8 cellular contexts compared by ENCODE assay signal in genomic region chr2:47177042-47177565, GRCh38. TPM values are rescaled to one million over a fixed set of nuclear protein-coding genes. Genes with fewer than 3 reads are reported as not detected.
DNase-seq lines count a peak whose midpoint lies in the region; ATAC-seq and TF ChIP-seq lines count a peak whose summit lies in the region.

No MANE protein-coding gene starts in this region.

- ATAC-seq in WTC11: no peak
- ATAC-seq in HG03196 (IDR thresholded peaks at IDR 0.05; ENCODE audit: unreplicated experiment): no peak

- POLR2A ChIA-PET in HEK293 (lab: Yijun Ruan, JAX) (no interaction called here), WTC11 (lab: Charles Lee) (no interaction called here)

- DNase-seq in WTC11 (ENCODE audit: low spot score) (no peak), iPS DF 6.9 (ENCODE audit: low read depth, low spot score) (no peak), NCI-H1048 (lab: John Stamatoyannopoulos, UW) (no peak), GDM1 (lab: John Stamatoyannopoulos, UW) (no peak)

- H3K4me1 ChIP-seq in ES-I3 (ENCODE audit: insufficient read depth, low read length) (peaks cover 42% of the 10 kb centered on the region), HEK293 (ENCODE audit: control insufficient read depth, insufficient read depth, low read length) (peaks cover 11% of the 10 kb centered on the region), iPS DF 6.9 (ENCODE audit: control insufficient read depth, insufficient read depth, low read length) (peaks cover 1% of the 10 kb centered on the region; the same call in 1 of the 2 replicates), stomach smooth muscle (ENCODE audit: control insufficient read depth, insufficient read depth, low read length) (peaks cover 9% of the 10 kb centered on the region)

- H3K27ac Mint-ChIP-seq in WTC11: peak overlapping the region; percentile 100

- H3K4me3 ChIP-seq in HEK293 (ENCODE audit: low read depth, low read length) (peak overlapping the region; percentile 37), iPS DF 6.9 (ENCODE audit: low read length) (peak overlapping the region; percentile 3; the same call in 1 of the 2 replicates), stomach smooth muscle (ENCODE audit: low read length in 2 of 2) (peak overlapping the region; percentile 94 to 99)

- H3K4me1 Mint-ChIP-seq in WTC11: peaks cover 59% of the 10 kb centered on the region

- H3K9me3 ChIP-seq in ES-I3 (ENCODE audit: control insufficient read depth, insufficient read depth, low read length) (no peaks in the 10 kb centered on the region), HEK293 (ENCODE audit: control insufficient read depth, insufficient read depth, low read depth, low read length) (no peaks in the 10 kb centered on the region), iPS DF 6.9 (ENCODE audit: control insufficient read depth, insufficient read depth, low read length) (no peaks in the 10 kb centered on the region), stomach smooth muscle (ENCODE audit: control insufficient read depth in 2 of 2, low read length in 2 of 2) (no peaks in the 10 kb centered on the region)

- no peaks in the 10 kb centered on the region for H3K9me3 Mint-ChIP-seq in WTC11

- WGBS in iPS DF 6.9 (ENCODE audit: insufficient coverage, insufficient read length): no CpG with 5 or more reads among the region's 16 CpGs

- CTCF ChIA-PET in HEK293 (lab: Yijun Ruan, JAX): interaction anchor here (0.5 to 0.7 kb wide), 2 partner anchors 10 to 28 kb away, joined by 3 read pairs; no protein-coding TSS in a partner anchor
- CTCF ChIA-PET in WTC11 (lab: Charles Lee): interaction anchor here (0.8 to 1.6 kb wide), 2 partner anchors 87 to 188 kb away, joined by 3 to 4 read pairs; no protein-coding TSS in a partner anchor

- H3K27me3 ChIP-seq in iPS DF 6.9 (ENCODE audit: control insufficient read depth, insufficient read depth, low read length) (no peaks in the 10 kb centered on the region), stomach smooth muscle (ENCODE audit: control insufficient read depth in 1 of 2, insufficient read depth in 2 of 2, low read length in 2 of 2) (no peaks in the 10 kb centered on the region)

- H3K27me3 Mint-ChIP-seq in WTC11 (ENCODE audit: low read depth): peaks cover 8% of the 10 kb centered on the region

- TF ChIP-seq CTCF in HEK293 (tag by site-specific recombination; IDR thresholded peaks at IDR 0.05): no peak
- no peak for TF ChIP-seq CTCF in WTC11 (IDR thresholded peaks at IDR 0.05)

- H3K9ac ChIP-seq in ES-I3 (ENCODE audit: low read depth, low read length) (peak overlapping the region; percentile 97), stomach smooth muscle (ENCODE audit: low read length in 2 of 2) (peak overlapping the region; percentile 100)

- H3K27ac ChIP-seq in HEK293 (ENCODE audit: extremely low read depth, low read depth, low read length) (peak overlapping the region; percentile 97), iPS DF 6.9 (ENCODE audit: low read length) (no peak overlapping the region), stomach smooth muscle (ENCODE audit: low read length) (peak overlapping the region; percentile 100)

- peak overlapping the region; percentile 100 for H3K4me3 Mint-ChIP-seq in WTC11

- H3K36me3 Mint-ChIP-seq in WTC11: peaks cover 18% of the 10 kb centered on the region

- H3K36me3 ChIP-seq in ES-I3 (ENCODE audit: insufficient read depth, low read length) (no peaks in the 10 kb centered on the region), HEK293 (ENCODE audit: control insufficient read depth in 2 of 2, insufficient read depth in 1 of 2, low read length in 2 of 2) (peaks cover 0 to 17% of the 10 kb centered on the region in 2 experiments; a peak in 1 of 3 replicates), iPS DF 6.9 (ENCODE audit: control insufficient read depth, insufficient read depth, low read length) (no peaks in the 10 kb centered on the region), stomach smooth muscle (ENCODE audit: control insufficient read depth in 2 of 2, insufficient read depth in 2 of 2, low read length in 2 of 2) (no peaks in the 10 kb centered on the region)

TF ChIP-seq in HEK293, 187 proteins besides CTCF, POLR2A, EP300 and RAD21 (continues in another document):
- TF ChIP-seq ZNF473 (tag by site-specific recombination; IDR thresholded peaks at IDR 0.05) (no peak), ZNF266 (tag by site-specific recombination; IDR thresholded peaks at IDR 0.05; ENCODE audit: low read depth) (no peak), REPIN1 (tag by site-specific recombination; IDR thresholded peaks at IDR 0.05; ENCODE audit: low read depth) (no peak), ZBTB20 (tag by site-specific recombination; IDR thresholded peaks at IDR 0.05) (peak; percentile 72), ZNF324 (tag by site-specific recombination; IDR thresholded peaks at IDR 0.05) (no peak)
- TF ChIP-seq, protein P1, sequence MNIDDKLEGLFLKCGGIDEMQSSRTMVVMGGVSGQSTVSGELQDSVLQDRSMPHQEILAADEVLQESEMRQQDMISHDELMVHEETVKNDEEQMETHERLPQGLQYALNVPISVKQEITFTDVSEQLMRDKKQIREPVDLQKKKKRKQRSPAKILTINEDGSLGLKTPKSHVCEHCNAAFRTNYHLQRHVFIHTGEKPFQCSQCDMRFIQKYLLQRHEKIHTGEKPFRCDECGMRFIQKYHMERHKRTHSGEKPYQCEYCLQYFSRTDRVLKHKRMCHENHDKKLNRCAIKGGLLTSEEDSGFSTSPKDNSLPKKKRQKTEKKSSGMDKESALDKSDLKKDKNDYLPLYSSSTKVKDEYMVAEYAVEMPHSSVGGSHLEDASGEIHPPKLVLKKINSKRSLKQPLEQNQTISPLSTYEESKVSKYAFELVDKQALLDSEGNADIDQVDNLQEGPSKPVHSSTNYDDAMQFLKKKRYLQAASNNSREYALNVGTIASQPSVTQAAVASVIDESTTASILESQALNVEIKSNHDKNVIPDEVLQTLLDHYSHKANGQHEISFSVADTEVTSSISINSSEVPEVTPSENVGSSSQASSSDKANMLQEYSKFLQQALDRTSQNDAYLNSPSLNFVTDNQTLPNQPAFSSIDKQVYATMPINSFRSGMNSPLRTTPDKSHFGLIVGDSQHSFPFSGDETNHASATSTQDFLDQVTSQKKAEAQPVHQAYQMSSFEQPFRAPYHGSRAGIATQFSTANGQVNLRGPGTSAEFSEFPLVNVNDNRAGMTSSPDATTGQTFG (tag by site-specific recombination; IDR thresholded peaks at IDR 0.05; ENCODE audit: borderline replicate concordance): no peak

TF ChIP-seq in WTC11, 78 proteins besides CTCF, POLR2A, EP300 and RAD21:
- TF ChIP-seq MAX (CRISPR knock-in tag; IDR thresholded peaks at IDR 0.05) (peak; percentile 5; the same call in 1 of the 2 replicates), ATF1 (CRISPR knock-in tag; IDR thresholded peaks at IDR 0.05) (0 out of 2 replicates have a peak, but pooled peaks have one; percentile 0), PRRX2 (CRISPR knock-in tag; IDR thresholded peaks at IDR 0.05) (no peak), ARID4B (CRISPR knock-in tag; IDR thresholded peaks at IDR 0.05; ENCODE audit: borderline replicate concordance) (no peak), OVOL2 (CRISPR knock-in tag; IDR thresholded peaks at IDR 0.05; ENCODE audit: borderline replicate concordance) (no peak)

RNA-seq across cellular contexts. Expression of gene CALM2, which starts 0.8 kb away (rescaled TPM):
- total RNA-seq in WTC11 (2021): 378 to 418 TPM (median 391 TPM) in 3 replicates

RNA-seq across cellular contexts. Expression of gene STPG4, which starts 22.0 kb away (rescaled TPM):
- total RNA-seq in WTC11 (2021): not detected in 3 replicates

Comparison
In these comparisons a context has a peak if more than half of its experiments do, and no peak if none do; other contexts are left out.
1. H3K4me3 ChIP-seq: peak in every context shown above with its lines; median percentile 96 in stomach smooth muscle; 37 in HEK293; 3 in iPS DF 6.9.